Comparison of ENCODE assay signal across 8 cellular contexts in the genomic region with DNA sequence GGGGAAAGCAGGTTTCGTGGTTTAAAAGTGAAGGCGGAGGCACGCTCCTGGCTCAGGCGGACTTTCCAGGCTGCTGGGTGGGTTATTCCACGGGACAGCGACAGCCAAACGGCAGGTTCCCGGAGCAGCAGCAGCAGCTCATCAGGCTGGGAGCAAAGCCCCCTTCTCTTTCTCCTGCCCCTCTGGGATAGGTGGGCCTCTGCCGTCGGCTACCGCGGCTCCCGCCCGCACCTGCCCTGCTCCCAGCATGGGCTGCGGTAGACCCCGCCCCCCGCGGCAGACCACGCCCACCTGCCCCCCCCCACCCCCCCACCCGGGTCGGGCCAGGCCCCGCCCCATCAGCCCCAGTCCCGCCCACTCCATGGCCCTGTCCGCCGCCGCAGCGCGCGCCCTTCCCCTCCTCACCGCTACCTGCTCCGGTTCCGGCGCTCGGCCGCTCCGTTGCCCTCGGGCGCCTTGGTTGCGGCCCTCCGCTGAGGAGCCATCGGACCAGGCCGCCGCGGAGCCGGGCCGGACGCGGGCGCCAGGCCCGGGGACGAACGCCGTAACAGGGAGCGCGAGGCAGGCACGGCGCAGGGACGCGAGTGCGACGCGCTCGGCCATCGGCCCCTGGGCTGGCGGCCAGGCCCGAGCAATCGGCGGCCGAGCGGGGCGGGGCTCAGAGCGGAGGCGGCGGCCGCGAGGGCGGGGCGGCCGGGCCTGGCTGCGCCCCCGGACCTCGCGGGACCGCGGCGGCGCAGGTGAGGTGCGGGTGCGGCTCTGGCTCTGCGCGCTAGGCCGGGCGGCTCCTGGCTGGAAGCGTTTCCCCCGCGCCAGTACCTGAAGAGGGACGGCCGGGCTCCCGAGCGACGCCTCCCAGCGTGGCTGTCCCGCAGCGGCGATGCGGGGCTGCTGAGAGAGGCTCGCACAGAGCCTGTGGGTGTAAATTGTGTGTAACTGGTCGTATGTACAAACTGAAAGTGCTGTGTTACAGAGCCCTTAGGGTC. TPM values are rescaled to one million over a fixed set of nuclear protein-coding genes. Genes with fewer than 3 reads are reported as not detected.
A peak's percentile ranks its signal among the peaks of the same experiment; 100 is the strongest.
DNase-seq lines count a peak whose midpoint lies in the region; ATAC-seq and TF ChIP-seq lines count a peak whose summit lies in the region.

TSS of gene HEXD (plus strand) at position 347 of the 986 bp plus-strand sequence. CDS start 1,453 bp downstream, outside the sequence.
A gene with protein sequence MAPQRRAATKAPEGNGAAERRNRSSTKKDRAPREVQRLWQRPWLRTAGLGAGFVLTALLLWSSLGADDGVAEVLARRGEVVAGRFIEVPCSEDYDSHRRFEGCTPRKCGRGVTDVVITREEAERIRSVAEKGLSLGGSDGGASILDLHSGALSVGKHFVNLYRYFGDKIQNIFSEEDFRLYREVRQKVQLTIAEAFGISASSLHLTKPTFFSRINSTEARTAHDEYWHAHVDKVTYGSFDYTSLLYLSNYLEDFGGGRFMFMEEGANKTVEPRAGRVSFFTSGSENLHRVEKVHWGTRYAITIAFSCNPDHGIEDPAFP (minus strand): TSS at position 586 of the 986 bp plus-strand sequence. CDS start 101 bp downstream, at position 485.

- DNase-seq in AML-193 (lab: John Stamatoyannopoulos, UW): peak; percentile 76 to 80
- peak; percentile 95 for DNase-seq in NCI-H345 (lab: John Stamatoyannopoulos, UW)
- peak; percentile 65 to 72 for DNase-seq in activated CD4-positive, alpha-beta T cell treated with anti-CD3 and anti-CD28 coated beads for 24 hours (ENCODE audit: low read depth in 2 of 2)
- DNase-seq in chondrocyte (ENCODE audit: low spot score): no peak
- DNase-seq in kidney tubule cell (ENCODE audit: low spot score): peak; percentile 90
- DNase-seq in stimulated activated CD4-positive, alpha-beta T cell treated with anti-CD3 and anti-CD28 coated beads, Interleukin-1b, Interleukin-23, amount 100 ng/mL, for 1 hour (ENCODE audit: low read depth in 2 of 2): peak; percentile 62 to 71

- peaks cover 8% of the 10 kb centered on the region for H3K36me3 Mint-ChIP-seq in chondrocyte (ENCODE audit: low read depth)

- peaks cover 17% of the 10 kb centered on the region for H3K4me1 Mint-ChIP-seq in chondrocyte (ENCODE audit: low read depth)

- no peaks in the 10 kb centered on the region for H3K27me3 Mint-ChIP-seq in chondrocyte (ENCODE audit: low read depth)

- H3K27ac Mint-ChIP-seq in chondrocyte (ENCODE audit: unreplicated experiment): no peak within 1 kb of the TSS

- peak; percentile 4 for TF ChIP-seq CTCF in chondrocyte (IDR thresholded peaks at IDR 0.05)

- H3K9me3 Mint-ChIP-seq in chondrocyte (ENCODE audit: low read depth): peaks cover 14% of the 10 kb centered on the region

- H3K4me3 Mint-ChIP-seq in chondrocyte (ENCODE audit: unreplicated experiment): peak within 1 kb of the TSS; percentile 76

- peak; percentile 91 for ATAC-seq in GM19035 (IDR thresholded peaks at IDR 0.05; ENCODE audit: unreplicated experiment)
- ATAC-seq in HG03280 (IDR thresholded peaks at IDR 0.05; ENCODE audit: unreplicated experiment): peak; percentile 89

RNA-seq across cellular contexts. Expression of gene HEXD, which starts in this region (rescaled TPM):
- total RNA-seq in chondrocyte: 10.8 to 17.7 TPM (median 11.2 TPM) in 3 replicates

RNA-seq across cellular contexts. Expression of the second gene that starts in this region (rescaled TPM):
- total RNA-seq in chondrocyte: 19.9 to 30.6 TPM (median 20.0 TPM) in 3 replicates
